In genomic region chr12:132489078-132489601, GRCh38 we compare ENCODE assay signal across 7 cellular contexts. TPM values are rescaled to one million over a fixed set of nuclear protein-coding genes. Genes with fewer than 3 reads are reported as not detected.
DNase-seq lines count a peak whose midpoint lies in the region; ATAC-seq and TF ChIP-seq lines count a peak whose summit lies in the region.

No MANE protein-coding gene starts in this region.

- TF ChIP-seq CTCF in gastroesophageal sphincter (IDR thresholded peaks at IDR 0.05): no peak

- peak overlapping the region; percentile 52 to 61 for H3K4me3 ChIP-seq in gastroesophageal sphincter

- H3K27ac ChIP-seq in gastroesophageal sphincter: peak overlapping the region in 3 of 4 donors; percentile 75 to 88 (median 75)

- peaks cover 0 to 3% of the 10 kb centered on the region in 2 donors for H3K36me3 ChIP-seq in gastroesophageal sphincter

- no peaks in the 10 kb centered on the region for H3K9me3 ChIP-seq in gastroesophageal sphincter

- 2% methylated on average over 14 of the region's 46 CpGs; no CpG with 5 or more reads in 1 of the 2 donors for WGBS in gastroesophageal sphincter (ENCODE audit: low coverage in 1 of 2), 2 donors

- no peak for TF ChIP-seq POLR2A in gastroesophageal sphincter (IDR thresholded peaks at IDR 0.05)

- no peak for TF ChIP-seq EP300 in gastroesophageal sphincter (IDR thresholded peaks at IDR 0.05)

- H3K27me3 ChIP-seq in gastroesophageal sphincter: no peaks in the 10 kb centered on the region

- H3K4me1 ChIP-seq in gastroesophageal sphincter: peaks cover 0 to 50% (median 30%) of the 10 kb centered on the region in 3 donors

- DNase-seq in NAMALWA (ENCODE audit: low spot score) (peak; percentile 57), sciatic nerve (ENCODE audit: low spot score) (peak; percentile 75), SKM-1 treated with dmso at 0.1 percent for 144 hours (lab: John Stamatoyannopoulos, UW; ENCODE audit: unreplicated experiment) (no peak), dedifferentiated amniotic fluid mesenchymal stem cell (ENCODE audit: extremely low spot score) (no peak)
- peak; percentile 66 to 73 for DNase-seq in activated T-cell treated with anti-CD3 and anti-CD28 coated beads, Interleukin-2, amount 50 U/mL, for 48 hours

- ATAC-seq in GM21619 (IDR thresholded peaks at IDR 0.05; ENCODE audit: unreplicated experiment) (peak; percentile 34), gastroesophageal sphincter (peak; percentile 13), sciatic nerve (peak; percentile 16)

- intact Hi-C loops in sciatic nerve (cut with DNase I): no loop called here

RNA-seq across cellular contexts. Expression of gene FBRSL1, which starts 0.8 kb away (rescaled TPM):
- total RNA-seq in gastroesophageal sphincter (10 to 100 TPM in 2 of 4 donors, 1 to 10 TPM in 2; 8.5 to 24.7 (median 15.5) TPM), sciatic nerve (43.7 TPM)

Comparison
In these comparisons a context has a peak if more than half of its experiments do, and no peak if none do; other contexts are left out.
1. DNase-seq: peak in NAMALWA (single experiment), activated T-cell treated with anti-CD3 and anti-CD28 coated beads, Interleukin-2, amount 50 U/mL, for 48 hours (2 of 2) and sciatic nerve (single experiment); none in SKM-1 treated with dmso at 0.1 percent for 144 hours (single experiment) and dedifferentiated amniotic fluid mesenchymal stem cell (single experiment).
2. Peak in every context shown above with its lines, with median percentiles within 50 percentile points of each other: ATAC-seq.